In the genomic region with DNA sequence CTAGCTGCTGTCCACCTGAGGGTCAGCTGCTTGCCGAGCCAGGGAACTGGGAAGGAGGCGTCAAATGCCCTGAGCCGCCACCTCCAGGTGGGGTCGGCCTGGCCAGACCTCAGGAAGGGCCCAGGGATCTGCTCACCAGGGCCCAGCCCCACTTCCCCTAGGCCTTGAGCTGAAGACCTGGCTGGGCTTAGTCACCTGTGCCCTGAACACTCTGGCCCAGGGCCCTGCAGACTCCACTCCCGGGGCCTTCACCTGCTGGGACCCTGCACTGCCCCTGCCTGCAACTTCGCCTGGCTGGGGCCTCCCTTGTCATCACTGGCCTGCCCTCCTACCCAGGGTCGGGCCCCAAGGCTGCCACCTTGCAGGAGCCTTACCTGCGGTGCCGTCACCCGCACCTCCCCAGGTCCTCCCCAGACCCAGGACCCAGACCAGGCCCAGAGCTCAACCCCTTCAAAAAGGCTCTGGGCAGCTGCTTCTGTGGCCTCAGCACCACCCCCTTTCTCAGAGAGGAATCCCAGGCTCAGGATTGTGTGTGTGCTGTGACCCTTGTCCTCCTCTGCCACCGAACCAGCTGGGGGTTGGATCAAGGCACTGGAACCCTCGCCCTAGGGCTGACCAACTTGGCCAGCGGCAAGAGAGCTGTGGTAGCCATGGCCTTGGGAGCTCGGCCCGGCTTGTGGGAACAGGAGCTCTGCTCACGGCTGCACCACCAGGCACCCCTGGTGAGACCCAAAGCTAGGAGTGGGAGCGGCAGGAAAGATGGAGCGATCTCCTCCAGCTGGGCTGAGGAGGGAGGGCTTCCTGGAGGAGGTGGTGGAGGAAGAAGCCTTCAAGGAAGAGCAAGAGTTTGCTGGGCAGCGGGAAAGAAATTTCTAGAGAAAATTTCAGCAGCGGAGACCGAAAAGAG, we compare ENCODE assay signal across 9 cellular contexts. TPM values are rescaled to one million over a fixed set of nuclear protein-coding genes. Genes with fewer than 3 reads are reported as not detected.
DNase-seq lines count a peak whose midpoint lies in the region; TF ChIP-seq lines count a peak whose summit lies in the region.
"Had no signal": no experiment of that assay in that cellular context is flagged by ENCODE, and none has a peak within 500 bp of the region (broad histone marks: within the 10 kb centered on the region; RNA-seq: fewer than 3 reads in every experiment).

No MANE protein-coding gene starts in this region.

- intact Hi-C loops in dorsolateral prefrontal cortex (cut with DNase I), result loop anchor here (2.0 kb wide), 1 partner anchor 13 kb away; a partner anchor contains a TSS

- no peaks in the 10 kb centered on the region for H3K27me3 ChIP-seq in BE2C
- H3K27me3 ChIP-seq in MG63, result no peaks in the 10 kb centered on the region
- H3K27me3 ChIP-seq in dorsolateral prefrontal cortex, result no peaks in the 10 kb centered on the region

- H3K9me3 Mint-ChIP-seq in nephron progenitor cell, result no peaks in the 10 kb centered on the region

- H3K4me1 ChIP-seq in BE2C, result peaks cover 4% of the 10 kb centered on the region

- H3K27ac Mint-ChIP-seq in nephron progenitor cell, result peak overlapping the region; percentile 92

- H3K36me3 ChIP-seq in BE2C, result peaks cover 15% of the 10 kb centered on the region
- H3K36me3 ChIP-seq in MG63, result peaks cover 20% of the 10 kb centered on the region

- DNase-seq in BE2C (no peak), MG63 (no peak), dorsolateral prefrontal cortex (no peak), nephron progenitor cell (no peak), dedifferentiated amniotic fluid mesenchymal stem cell (ENCODE audit: extremely low spot score) (no peak), OCI-M1 (lab: John Stamatoyannopoulos, UW) (no peak), NCI-H446 treated with DMSO at 0.1 percent for 48 hours (lab: John Stamatoyannopoulos, UW) (no peak), putamen (ENCODE audit: low spot score) (no peak)

- peak overlapping the region; percentile 93 for H3K4me3 Mint-ChIP-seq in nephron progenitor cell

- H3K9me3 ChIP-seq in BE2C (no peaks in the 10 kb centered on the region), MG63 (no peaks in the 10 kb centered on the region)

- H3K4me1 Mint-ChIP-seq in nephron progenitor cell, result peaks cover 46% of the 10 kb centered on the region

- TF ChIP-seq CTCF in BE2C (IDR thresholded peaks at IDR 0.05; ENCODE audit: low read depth, low read length) (no peak), dorsolateral prefrontal cortex (IDR thresholded peaks at IDR 0.05 in 54 of 56, conservative IDR thresholded peaks at IDR 0.05 in 2 of 56; ENCODE audit: low read depth in 1 of 56, partially characterized antibody in 56 of 56) (no peak), nephron progenitor cell (IDR thresholded peaks at IDR 0.05) (no peak)

- peaks cover 8% of the 10 kb centered on the region for H3K36me3 Mint-ChIP-seq in nephron progenitor cell (ENCODE audit: low read depth)

- H3K27me3 Mint-ChIP-seq in nephron progenitor cell (ENCODE audit: low read depth, poor library complexity), result no peaks in the 10 kb centered on the region

- H3K27ac ChIP-seq in dorsolateral prefrontal cortex, result peak overlapping the region in 45 of 59 donors; percentile 59 to 95 (median 88)

- H3K4me3 ChIP-seq in BE2C (ENCODE audit: low read depth, low read length) (peak overlapping the region; percentile 75), MG63 (peak overlapping the region; percentile 93), dorsolateral prefrontal cortex (peak overlapping the region; percentile 57 to 100 (median 97))

RNA-seq across cellular contexts. Expression of a gene that starts 1.2 kb away (rescaled TPM):
- 204 TPM for polyA plus RNA-seq in BE2C (2012; ENCODE audit: insufficient read depth, insufficient read length, low read depth)
- total RNA-seq in MG63 (2014; rRNA removed; shearing (Covaris generic); ENCODE audit: low replicate concordance), result 56.3 and 75.6 TPM in 2 replicates
- total RNA-seq in dorsolateral prefrontal cortex, result 100 to 1,000 TPM in 1 of 120 experiments, 10 to 100 TPM in 119; 50.4 to 106 (median 64.4) TPM

RNA-seq across cellular contexts. Expression of a gene that starts 2.9 kb away (rescaled TPM):
- polyA plus RNA-seq in BE2C (2012; ENCODE audit: insufficient read depth, insufficient read length, low read depth), result not detected
- total RNA-seq in MG63 (2014; rRNA removed; shearing (Covaris generic); ENCODE audit: low replicate concordance), result not detected in 2 replicates
- total RNA-seq in dorsolateral prefrontal cortex, result not detected
- total RNA-seq: dermis microvascular lymphatic vessel endothelial cell had no signal

RNA-seq across cellular contexts. Expression of a gene that starts 12.9 kb away (rescaled TPM):
- polyA plus RNA-seq in BE2C (2012; ENCODE audit: insufficient read depth, insufficient read length, low read depth), result 604 TPM
- total RNA-seq in MG63 (2014; rRNA removed; shearing (Covaris generic); ENCODE audit: low replicate concordance), result 577 and 829 TPM in 2 replicates
- 100 to 1,000 TPM; 132 to 331 (median 230) TPM for total RNA-seq in dorsolateral prefrontal cortex

RNA-seq across cellular contexts. Expression of a gene that starts 23.3 kb away (rescaled TPM):
- 0.54 TPM for polyA plus RNA-seq in BE2C (2012; ENCODE audit: insufficient read depth, insufficient read length, low read depth)
- not detected in 2 replicates for total RNA-seq in MG63 (2014; rRNA removed; shearing (Covaris generic); ENCODE audit: low replicate concordance)
- total RNA-seq in dorsolateral prefrontal cortex, result under 1 TPM in 13 of 120 experiments, not detected in 107; 0.21 to 0.59 (median 0.28) TPM
- total RNA-seq: dermis microvascular lymphatic vessel endothelial cell had no signal

RNA-seq across cellular contexts. Expression of a gene that starts 23.6 kb away (rescaled TPM):
- 9.9 TPM for polyA plus RNA-seq in BE2C (2012; ENCODE audit: insufficient read depth, insufficient read length, low read depth)
- total RNA-seq in MG63 (2014; rRNA removed; shearing (Covaris generic); ENCODE audit: low replicate concordance), result 2.3 and 2.9 TPM in 2 replicates
- 1 to 10 TPM in 106 of 120 experiments, under 1 TPM in 14; 0.75 to 5.2 (median 1.7) TPM for total RNA-seq in dorsolateral prefrontal cortex
